7 cellular contexts compared by ENCODE assay signal in genomic region chr18:31498450-31499156, GRCh38. TPM values are rescaled to one million over a fixed set of nuclear protein-coding genes. Genes with fewer than 3 reads are reported as not detected.
A peak's percentile ranks its signal among the peaks of the same experiment; 100 is the strongest.
DNase-seq lines count a peak whose midpoint lies in the region; ATAC-seq lines count a peak whose summit lies in the region.

No MANE protein-coding gene starts in this region.

- peak; percentile 17 for ATAC-seq in GM19023 (IDR thresholded peaks at IDR 0.05; ENCODE audit: unreplicated experiment)
- ATAC-seq in HG02943 (IDR thresholded peaks at IDR 0.05; ENCODE audit: low read depth, unreplicated experiment) = peak; percentile 20
- ATAC-seq in stimulated activated naive B cell treated with anti-CD40 and anti-IgM and Interleukin-4, amounts not matched to agents 10 μg/mL and 1 μg/mL and 100 μg/mL, for 72 hours (replicated peaks) = peak; percentile 4 to 9

- POLR2A ChIA-PET in activated CD4-positive, alpha-beta memory T cell treated with anti-CD3 and anti-CD28 coated beads for 36 hours (lab: Charles Lee) = no interaction called here

- peaks cover 43% of the 10 kb centered on the region for H3K27me3 Mint-ChIP-seq in activated CD4-positive, alpha-beta memory T cell treated with anti-CD3 and anti-CD28 coated beads for 36 hours
- peaks cover 43 to 56% of the 10 kb centered on the region in 2 donors for H3K27me3 Mint-ChIP-seq in stimulated activated naive B cell treated with anti-CD40 and anti-IgM and Interleukin-4, amounts not matched to agents 10 μg/mL and 1 μg/mL and 100 μg/mL, for 72 hours

- peaks cover 16% of the 10 kb centered on the region for H3K4me1 ChIP-seq in iPS-18a (ENCODE audit: control insufficient read depth, low read depth, low read length)

- no peak overlapping the region for H3K27ac Mint-ChIP-seq in activated CD4-positive, alpha-beta memory T cell treated with anti-CD3 and anti-CD28 coated beads for 36 hours
- H3K27ac Mint-ChIP-seq in stimulated activated naive B cell treated with anti-CD40 and anti-IgM and Interleukin-4, amounts not matched to agents 10 μg/mL and 1 μg/mL and 100 μg/mL, for 72 hours = no peak overlapping the region

- H3K27ac ChIP-seq in iPS-18a (ENCODE audit: low read length) = peak overlapping the region; percentile 91

- no peaks in the 10 kb centered on the region for H3K36me3 Mint-ChIP-seq in activated CD4-positive, alpha-beta memory T cell treated with anti-CD3 and anti-CD28 coated beads for 36 hours
- H3K36me3 Mint-ChIP-seq in stimulated activated naive B cell treated with anti-CD40 and anti-IgM and Interleukin-4, amounts not matched to agents 10 μg/mL and 1 μg/mL and 100 μg/mL, for 72 hours = no peaks in the 10 kb centered on the region

- intact Hi-C loops in activated CD4-positive, alpha-beta memory T cell treated with anti-CD3 and anti-CD28 coated beads for 36 hours (cut with micrococcal nuclease) = loop anchor here (10.0 kb wide), 1 partner anchor 186 kb away; the partner anchor contains the start of gene B4GALT6

- H3K9me3 ChIP-seq in iPS-18a (ENCODE audit: control insufficient read depth, low read depth, low read length) = no peaks in the 10 kb centered on the region

- DNase-seq in activated CD4-positive, alpha-beta memory T cell treated with anti-CD3 and anti-CD28 coated beads for 36 hours = no peak
- DNase-seq in stimulated activated naive B cell treated with anti-CD40 and anti-IgM and Interleukin-4, amounts not matched to agents 10 μg/mL and 1 μg/mL and 100 μg/mL, for 72 hours = no peak
- DNase-seq in 8988T (no peak), SIG-M5 (lab: John Stamatoyannopoulos, UW) (no peak)

- CTCF ChIA-PET in activated CD4-positive, alpha-beta memory T cell treated with anti-CD3 and anti-CD28 coated beads for 36 hours (lab: Charles Lee) = no interaction called here

- peaks cover 11% of the 10 kb centered on the region for H3K27me3 ChIP-seq in iPS-18a (ENCODE audit: control insufficient read depth, insufficient read depth, low read length)

- H3K36me3 ChIP-seq in iPS-18a (ENCODE audit: control insufficient read depth, low read depth, low read length) = no peaks in the 10 kb centered on the region

- H3K4me3 Mint-ChIP-seq in activated CD4-positive, alpha-beta memory T cell treated with anti-CD3 and anti-CD28 coated beads for 36 hours = peak overlapping the region; percentile 57
- peak overlapping the region; percentile 76 to 78 for H3K4me3 Mint-ChIP-seq in stimulated activated naive B cell treated with anti-CD40 and anti-IgM and Interleukin-4, amounts not matched to agents 10 μg/mL and 1 μg/mL and 100 μg/mL, for 72 hours

- H3K4me1 Mint-ChIP-seq in activated CD4-positive, alpha-beta memory T cell treated with anti-CD3 and anti-CD28 coated beads for 36 hours (ENCODE audit: low read depth) = peaks cover 4% of the 10 kb centered on the region
- H3K4me1 Mint-ChIP-seq in stimulated activated naive B cell treated with anti-CD40 and anti-IgM and Interleukin-4, amounts not matched to agents 10 μg/mL and 1 μg/mL and 100 μg/mL, for 72 hours = peaks cover 3 to 6% of the 10 kb centered on the region in 2 donors

- peak overlapping the region; percentile 98 for H3K4me3 ChIP-seq in iPS-18a (ENCODE audit: low read length)

- peak overlapping the region; percentile 96 for H3K9ac ChIP-seq in iPS-18a (ENCODE audit: low read length)

- H3K9me3 Mint-ChIP-seq in activated CD4-positive, alpha-beta memory T cell treated with anti-CD3 and anti-CD28 coated beads for 36 hours = no peaks in the 10 kb centered on the region
- H3K9me3 Mint-ChIP-seq in stimulated activated naive B cell treated with anti-CD40 and anti-IgM and Interleukin-4, amounts not matched to agents 10 μg/mL and 1 μg/mL and 100 μg/mL, for 72 hours = no peaks in the 10 kb centered on the region

RNA-seq across cellular contexts. Expression of gene DSG2, which starts 0.6 kb away (rescaled TPM):
- total RNA-seq in activated CD4-positive, alpha-beta memory T cell treated with anti-CD3 and anti-CD28 coated beads for 36 hours = under 1 TPM; 0.19 to 0.31 TPM

RNA-seq across cellular contexts. Expression of gene DSG3, which starts 51.1 kb away (rescaled TPM):
- total RNA-seq in activated CD4-positive, alpha-beta memory T cell treated with anti-CD3 and anti-CD28 coated beads for 36 hours = not detected
